In genomic region chr12:64582111-64582510, GRCh38 we compare ENCODE assay signal across 14 cellular contexts.
"Had no signal": no experiment of that assay in that cellular context is flagged by ENCODE, and none has a peak within 500 bp of the region (broad histone marks: within the 10 kb centered on the region; RNA-seq: fewer than 3 reads in every experiment).

No MANE protein-coding gene starts in this region.

- DNase-seq: activated CD4-positive, CD25-positive, alpha-beta regulatory T cell; activated naive CD4-positive, alpha-beta T cell treated with anti-CD3 and anti-CD28 coated beads for 36 hours; adrenal gland; dorsolateral prefrontal cortex; endodermal cell; gastrocnemius medialis; heart left ventricle; left colon; naive B cell; occipital lobe; psoas muscle; right lobe of liver had no signal

- H3K9me3 ChIP-seq: adrenal gland, gastrocnemius medialis, heart left ventricle, psoas muscle, right lobe of liver had no signal

- H3K27ac ChIP-seq: dorsolateral prefrontal cortex, gastrocnemius medialis, psoas muscle, right lobe of liver had no signal

- H3K27ac Mint-ChIP-seq: activated naive CD4-positive, alpha-beta T cell treated with anti-CD3 and anti-CD28 coated beads for 36 hours; endodermal cell; stimulated activated naive CD8-positive, alpha-beta T cell treated with anti-CD3 and anti-CD28 coated beads, Interleukin-15, Interleukin-2, amounts not matched to agents 100 ng/mL and 50 ng/mL, for 24 hours; T-helper 1 cell treated with Interleukin-12 subunit alpha and Interleukin-12 subunit beta and Interleukin-4 antibody, amounts not matched to agents 30 μg/mL and 1 μg/mL, for 36 hours had no signal

- H3K9me3 Mint-ChIP-seq: activated naive CD4-positive, alpha-beta T cell treated with anti-CD3 and anti-CD28 coated beads for 36 hours; endodermal cell; naive B cell; stimulated activated naive CD8-positive, alpha-beta T cell treated with anti-CD3 and anti-CD28 coated beads, Interleukin-15, Interleukin-2, amounts not matched to agents 100 ng/mL and 50 ng/mL, for 24 hours; T-helper 1 cell treated with Interleukin-12 subunit alpha and Interleukin-12 subunit beta and Interleukin-4 antibody, amounts not matched to agents 30 μg/mL and 1 μg/mL, for 36 hours had no signal

- H3K4me3 ChIP-seq: adrenal gland, dorsolateral prefrontal cortex, gastrocnemius medialis, heart left ventricle, psoas muscle, right lobe of liver had no signal

- H3K36me3 Mint-ChIP-seq: naive B cell had no signal

- H3K4me1 ChIP-seq: right lobe of liver had no signal

- H3K27me3 Mint-ChIP-seq: stimulated activated naive CD8-positive, alpha-beta T cell treated with anti-CD3 and anti-CD28 coated beads, Interleukin-15, Interleukin-2, amounts not matched to agents 100 ng/mL and 50 ng/mL, for 24 hours had no signal

- H3K36me3 ChIP-seq: adrenal gland, gastrocnemius medialis, heart left ventricle, right lobe of liver had no signal

- ATAC-seq: gastrocnemius medialis, left colon, psoas muscle, right lobe of liver had no signal

- H3K4me3 Mint-ChIP-seq: activated naive CD4-positive, alpha-beta T cell treated with anti-CD3 and anti-CD28 coated beads for 36 hours; endodermal cell; stimulated activated naive CD8-positive, alpha-beta T cell treated with anti-CD3 and anti-CD28 coated beads, Interleukin-15, Interleukin-2, amounts not matched to agents 100 ng/mL and 50 ng/mL, for 24 hours; T-helper 1 cell treated with Interleukin-12 subunit alpha and Interleukin-12 subunit beta and Interleukin-4 antibody, amounts not matched to agents 30 μg/mL and 1 μg/mL, for 36 hours had no signal

- H3K27me3 ChIP-seq: adrenal gland, gastrocnemius medialis, heart left ventricle, right lobe of liver had no signal
